ENCODE assay signal across 13 cellular contexts in the genomic region with DNA sequence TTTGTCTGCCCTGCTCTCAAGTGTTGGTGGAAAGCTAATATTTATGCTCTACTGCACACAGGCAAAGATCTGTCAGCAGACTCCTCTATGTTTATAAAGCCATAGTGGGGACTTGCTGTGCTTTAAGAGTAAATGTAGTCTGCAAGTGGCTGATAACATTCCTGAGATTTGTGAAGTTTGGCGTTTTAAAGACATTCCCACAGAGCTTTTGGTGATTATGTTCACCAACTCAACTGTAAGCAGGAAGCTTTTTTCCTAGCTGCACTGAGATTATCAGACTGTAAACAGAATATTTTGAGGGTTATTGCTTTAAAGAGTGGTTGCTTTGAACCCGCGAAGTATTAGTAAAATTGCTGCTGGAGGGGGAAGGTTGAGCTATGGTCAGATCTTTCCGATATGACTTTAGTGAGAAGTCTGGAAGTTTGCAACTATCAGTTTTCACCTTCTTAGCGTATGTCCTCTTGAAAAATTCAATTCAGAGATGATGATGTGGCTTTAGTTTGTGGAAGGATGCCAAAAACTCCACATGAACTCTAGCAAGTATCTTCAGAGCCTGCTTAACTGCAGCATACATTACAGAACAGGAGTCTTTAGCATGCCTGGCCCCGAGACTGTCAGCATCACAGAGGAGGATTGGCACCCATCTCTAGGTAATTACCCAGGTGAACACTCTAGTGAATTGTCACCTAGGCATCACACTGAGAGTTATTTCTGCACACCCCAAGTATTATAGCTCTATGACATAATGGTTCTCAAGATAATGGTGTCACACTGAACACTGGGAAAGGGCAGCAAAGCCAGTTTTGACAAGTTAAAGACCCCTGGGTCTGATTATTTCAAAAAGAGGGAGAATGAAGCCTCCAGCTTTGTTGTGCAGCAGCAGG.
DNase-seq lines count a peak whose midpoint lies in the region; ATAC-seq and TF ChIP-seq lines count a peak whose summit lies in the region.
"Had no signal": no experiment of that assay in that cellular context is flagged by ENCODE, and none has a peak within 500 bp of the region (broad histone marks: within the 10 kb centered on the region; RNA-seq: fewer than 3 reads in every experiment).

No MANE protein-coding gene starts in this region.

- H3K4me3 ChIP-seq in GM23338: no peak overlapping the region
- H3K4me3 ChIP-seq in ectodermal cell (ENCODE audit: insufficient read depth, low read depth, low read length): no peak overlapping the region
- H3K4me3 ChIP-seq in CD4-positive, alpha-beta memory T cell (ENCODE audit: low read length in 2 of 2): no peak overlapping the region
- H3K4me3 ChIP-seq: body of pancreas, esophagus muscularis mucosa had no signal

- H3K4me1 ChIP-seq in GM23338 (ENCODE audit: insufficient read depth) (no peaks in the 10 kb centered on the region), ectodermal cell (ENCODE audit: control insufficient read depth, insufficient read depth, low read length) (peaks cover 21% of the 10 kb centered on the region)
- no peaks in the 10 kb centered on the region for H3K4me1 ChIP-seq in CD4-positive, alpha-beta memory T cell (ENCODE audit: insufficient read depth, low read length)
- H3K4me1 ChIP-seq: body of pancreas had no signal

- H3K27me3 Mint-ChIP-seq in GM23338 (ENCODE audit: insufficient read depth, low read depth, poor library complexity): peaks cover 2% of the 10 kb centered on the region
- no peaks in the 10 kb centered on the region for H3K27me3 Mint-ChIP-seq in CD4-positive, alpha-beta memory T cell

- H3K36me3 Mint-ChIP-seq in GM23338 (ENCODE audit: low read depth): no peaks in the 10 kb centered on the region
- H3K36me3 Mint-ChIP-seq in CD4-positive, alpha-beta memory T cell: no peaks in the 10 kb centered on the region

- intact Hi-C loops in CD4-positive, alpha-beta memory T cell (cut with micrococcal nuclease): no loop called here

- no peaks in the 10 kb centered on the region for H3K4me1 Mint-ChIP-seq in GM23338
- H3K4me1 Mint-ChIP-seq in CD4-positive, alpha-beta memory T cell: no peaks in the 10 kb centered on the region

- DNase-seq in GM23338 (ENCODE audit: low spot score) (no peak), NCI-H446 (lab: John Stamatoyannopoulos, UW) (peak; percentile 20 to 51), renal cortical epithelial cell (ENCODE audit: low read depth) (peak; percentile 41), hypothalamus (lab: John Stamatoyannopoulos, UW) (no peak), inferior parietal cortex (ENCODE audit: extremely low spot score) (no peak)
- no peak for DNase-seq in CD4-positive, alpha-beta memory T cell
- DNase-seq: body of pancreas; NCI-H146; RPMI8226; stimulated activated naive CD4-positive, alpha-beta T cell treated with Interleukin-2 at 50 U/mL for 16 hours had no signal

- H3K27ac ChIP-seq in GM23338 (ENCODE audit: low read depth): no peak overlapping the region
- H3K27ac ChIP-seq in ectodermal cell (ENCODE audit: insufficient read depth, low read depth, low read length, poor library complexity, severe bottlenecking): peak overlapping the region; percentile 17
- no peak overlapping the region for H3K27ac ChIP-seq in CD4-positive, alpha-beta memory T cell (ENCODE audit: low read depth, low read length)
- H3K27ac ChIP-seq: body of pancreas, esophagus muscularis mucosa had no signal

- 0 out of 2 replicates have a peak, but pooled peaks cover 3% of the 10 kb centered on the region for H3K36me3 ChIP-seq in GM23338 (ENCODE audit: insufficient read depth)
- no peaks in the 10 kb centered on the region for H3K36me3 ChIP-seq in ectodermal cell (ENCODE audit: control insufficient read depth, insufficient read depth, low read length)
- H3K36me3 ChIP-seq in CD4-positive, alpha-beta memory T cell (ENCODE audit: insufficient read depth, low read length): no peaks in the 10 kb centered on the region
- H3K36me3 ChIP-seq: esophagus muscularis mucosa had no signal

- no peak for ATAC-seq in GM23338
- ATAC-seq: body of pancreas had no signal

- H2AFZ ChIP-seq in GM23338: peak overlapping the region; percentile 25

- no peaks in the 10 kb centered on the region for H3K9me3 ChIP-seq in ectodermal cell (ENCODE audit: control insufficient read depth, low read length)
- H3K9me3 ChIP-seq in CD4-positive, alpha-beta memory T cell (ENCODE audit: control insufficient read depth in 1 of 2, low read length in 2 of 2): no peaks in the 10 kb centered on the region
- H3K9me3 ChIP-seq: body of pancreas, esophagus muscularis mucosa had no signal

- H3K27ac Mint-ChIP-seq in GM23338: no peak overlapping the region
- no peak overlapping the region for H3K27ac Mint-ChIP-seq in CD4-positive, alpha-beta memory T cell

- no peak for TF ChIP-seq CTCF in GM23338 (conservative IDR thresholded peaks at IDR 0.05; ENCODE audit: low read depth in 2 of 2)

- CTCF ChIA-PET in CD4-positive, alpha-beta memory T cell (lab: Charles Lee; ENCODE audit: partially characterized antibody): interaction anchor here (1.1 kb wide), 1 partner anchor 18 kb away, joined by 3 read pairs; no protein-coding TSS in a partner anchor

- no peak overlapping the region for H3K4me3 Mint-ChIP-seq in GM23338
- no peak overlapping the region for H3K4me3 Mint-ChIP-seq in CD4-positive, alpha-beta memory T cell
- H3K4me3 Mint-ChIP-seq: neural crest cell had no signal

- H3K27me3 ChIP-seq in GM23338 (ENCODE audit: insufficient read depth) (no peaks in the 10 kb centered on the region), ectodermal cell (ENCODE audit: control insufficient read depth, insufficient read depth, low read length, poor library complexity, severe bottlenecking) (no peaks in the 10 kb centered on the region)
- no peaks in the 10 kb centered on the region for H3K27me3 ChIP-seq in CD4-positive, alpha-beta memory T cell (ENCODE audit: insufficient read depth, low read length)
- H3K27me3 ChIP-seq: body of pancreas, esophagus muscularis mucosa had no signal

- H3K9me3 Mint-ChIP-seq in GM23338: no peaks in the 10 kb centered on the region
- peaks cover 0 to 2% (median 0%) of the 10 kb centered on the region in 8 donors for H3K9me3 Mint-ChIP-seq in CD4-positive, alpha-beta memory T cell

- 93 to 97% methylated on average over 6 of the region's 6 CpGs for WGBS in ectodermal cell, 2 experiments

- H4K20me1 ChIP-seq in GM23338 (replicated peaks; ENCODE audit: insufficient read depth): no peaks in the 10 kb centered on the region

- no peaks in the 10 kb centered on the region for H3K79me2 ChIP-seq in GM23338 (replicated peaks; ENCODE audit: insufficient read depth)

- H3F3A ChIP-seq in GM23338 (replicated peaks; ENCODE audit: low read depth): no peaks in the 10 kb centered on the region

- H3K4me2 ChIP-seq in GM23338: no peak overlapping the region

- POLR2A ChIA-PET in CD4-positive, alpha-beta memory T cell (lab: Charles Lee; ENCODE audit: partially characterized antibody): no interaction called here

- H3K9me2 ChIP-seq in GM23338 (ENCODE audit: insufficient read depth): no peaks in the 10 kb centered on the region

TF ChIP-seq in GM23338, 12 proteins besides CTCF, POLR2A, EP300 and RAD21 (continues in another document):
- TF ChIP-seq JUNB (IDR thresholded peaks at IDR 0.05; ENCODE audit: unreplicated experiment): no peak

Comparison
In these comparisons a context has a peak if more than half of its experiments do, and no peak if none do; other contexts are left out.
1. DNase-seq: peak in NCI-H446 (2 of 2) and renal cortical epithelial cell (single experiment); none in GM23338 (single experiment), hypothalamus (0 of 51), inferior parietal cortex (single experiment) and CD4-positive, alpha-beta memory T cell (0 of 5).